Comparison of ENCODE assay signal across 8 cellular contexts in genomic region chr4:143185253-143186107, GRCh38. TPM values are rescaled to one million over a fixed set of nuclear protein-coding genes. Genes with fewer than 3 reads are reported as not detected.
A peak's percentile ranks its signal among the peaks of the same experiment; 100 is the strongest.
DNase-seq lines count a peak whose midpoint lies in the region; ATAC-seq lines count a peak whose summit lies in the region.

No MANE protein-coding gene starts in this region.

- H3K36me3 Mint-ChIP-seq in activated naive CD4-positive, alpha-beta T cell treated with anti-CD3 and anti-CD28 coated beads, Interleukin-2, amount 50 U/mL, for 72 hours = peaks cover 30 to 47% of the 10 kb centered on the region in 2 donors

- ATAC-seq in GM21717 (IDR thresholded peaks at IDR 0.05; ENCODE audit: unreplicated experiment) (peak; percentile 24), left ventricle myocardium superior (peak; percentile 33)
- ATAC-seq in activated naive CD4-positive, alpha-beta T cell treated with anti-CD3 and anti-CD28 coated beads, Interleukin-2, amount 50 U/mL, for 72 hours = peak; percentile 10 to 15

- no peaks in the 10 kb centered on the region for H3K27me3 ChIP-seq in rectal smooth muscle tissue (ENCODE audit: control insufficient read depth, insufficient read depth, low read length)

- H3K4me1 ChIP-seq in rectal smooth muscle tissue (ENCODE audit: control insufficient read depth, insufficient read depth, low read length) = peaks cover 18% of the 10 kb centered on the region

- peaks cover 0 to 4% of the 10 kb centered on the region in 2 donors for H3K9me3 Mint-ChIP-seq in activated naive CD4-positive, alpha-beta T cell treated with anti-CD3 and anti-CD28 coated beads, Interleukin-2, amount 50 U/mL, for 72 hours

- peak overlapping the region; percentile 93 to 98 for H3K27ac Mint-ChIP-seq in activated naive CD4-positive, alpha-beta T cell treated with anti-CD3 and anti-CD28 coated beads, Interleukin-2, amount 50 U/mL, for 72 hours

- peak overlapping the region; percentile 91 for H3K27ac ChIP-seq in rectal smooth muscle tissue (ENCODE audit: low read depth, low read length)

- peak; percentile 56 for DNase-seq in DMS53 (lab: John Stamatoyannopoulos, UW)
- DNase-seq in DMS53 treated with DMSO at 0.1 percent for 48 hours (lab: John Stamatoyannopoulos, UW; ENCODE audit: unreplicated experiment) = no peak
- DNase-seq in HuH-7 (ENCODE audit: low spot score) = peak; percentile 20
- DNase-seq in activated naive CD4-positive, alpha-beta T cell treated with anti-CD3 and anti-CD28 coated beads, Interleukin-2, amount 50 U/mL, for 72 hours (ENCODE audit: low spot score in 2 of 2) = peak in 1 of 2 donors; percentile 39
- DNase-seq in left ventricle myocardium superior = no peak
- DNase-seq in epidermal melanocyte (ENCODE audit: insufficient read length, low spot score) = no peak

- H3K36me3 ChIP-seq in rectal smooth muscle tissue (ENCODE audit: control insufficient read depth, insufficient read depth, low read length) = no peaks in the 10 kb centered on the region

- H3K9ac ChIP-seq in rectal smooth muscle tissue (ENCODE audit: low read length) = peak overlapping the region; percentile 91

- intact Hi-C loops in left ventricle myocardium superior (cut with micrococcal nuclease) = no loop called here

- peak overlapping the region; percentile 75 for H3K4me3 ChIP-seq in rectal smooth muscle tissue (ENCODE audit: low read length)

RNA-seq across cellular contexts. Expression of gene USP38, which starts 0.8 kb away (rescaled TPM):
- 10 to 100 TPM; 18.0 to 19.4 TPM for total RNA-seq in activated naive CD4-positive, alpha-beta T cell treated with anti-CD3 and anti-CD28 coated beads, Interleukin-2, amount 50 U/mL, for 72 hours
- total RNA-seq in left ventricle myocardium superior = 19.4 TPM

Comparison
In these comparisons a context has a peak if more than half of its experiments do, and no peak if none do; other contexts are left out.
1. DNase-seq: peak in DMS53 (single experiment) and HuH-7 (single experiment); none in DMS53 treated with DMSO at 0.1 percent for 48 hours (single experiment), left ventricle myocardium superior (single experiment) and epidermal melanocyte (single experiment).
2. Peak in every context shown above with its lines, with median percentiles within 50 percentile points of each other: ATAC-seq.